ENCODE assay signal across 28 cellular contexts in the genomic region with DNA sequence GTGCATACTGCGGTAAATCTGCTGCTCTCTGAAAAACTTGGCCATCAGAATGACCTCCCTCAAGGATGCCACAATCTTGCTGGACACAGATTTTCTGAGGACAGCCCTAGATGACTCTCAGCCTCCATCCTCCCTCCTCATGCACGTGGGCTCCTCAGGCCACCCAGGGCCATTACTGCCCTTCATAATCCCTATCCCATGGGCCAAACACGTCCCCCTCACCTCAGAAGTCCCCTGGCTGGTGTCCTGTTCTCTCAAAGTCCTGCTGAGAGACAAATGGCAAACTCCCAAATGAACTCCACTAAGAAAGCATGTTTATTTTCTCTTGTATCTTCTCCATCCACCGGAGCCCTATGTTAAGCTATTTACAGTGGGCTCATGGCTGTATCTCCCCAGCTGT.
"Had no signal": no experiment of that assay in that cellular context is flagged by ENCODE, and none has a peak within 500 bp of the region (broad histone marks: within the 10 kb centered on the region; RNA-seq: fewer than 3 reads in every experiment).

No MANE protein-coding gene starts in this region.

- H3K9me3 ChIP-seq: Peyer's patch had no signal

- H3K27ac ChIP-seq: brain microvascular endothelial cell, Peyer's patch had no signal

- H3K4me1 ChIP-seq: Peyer's patch had no signal

- DNase-seq: activated CD4-positive, alpha-beta T cell treated with anti-CD3 and anti-CD28 coated beads, Interleukin-2, amount 10 ng/mL, durations not matched to agents 24 days and 14 days; activated CD4-positive, alpha-beta T cell treated with anti-CD3 and anti-CD28 coated beads, Interleukin-2, amount 50 U/mL, for 4 hours; activated CD8-positive, alpha-beta T cell treated with anti-CD3 and anti-CD28 coated beads for 36 hours; activated effector memory CD4-positive, alpha-beta T cell treated with anti-CD3 and anti-CD28 coated beads, Interleukin-2, amount 50 U/mL, for 16 hours; activated naive CD4-positive, alpha-beta T cell; activated naive CD4-positive, alpha-beta T cell treated with anti-CD3 and anti-CD28 coated beads, Interleukin-2, amount 50 U/mL, for 16 hours; activated naive CD8-positive, alpha-beta T cell treated with anti-CD3 and anti-CD28 coated beads for 36 hours; activated T-cell treated with anti-CD3 and anti-CD28 coated beads, Interleukin-2, amount 50 U/mL, for 1 hour; activated T-cell treated with anti-CD3 and anti-CD28 coated beads, Interleukin-2, amount 50 U/mL, for 72 hours; amniotic stem cell; aorta; brain microvascular endothelial cell; NCI-H1092 treated with DMSO at 0.1 percent for 48 hours; NCI-H1417; NCI-H187 treated with DMSO at 0.1 percent for 48 hours; NCI-H2081 treated with DMSO at 0.1 percent for 48 hours; NCI-H345; NCI-H524 treated with DMSO at 0.1 percent for 48 hours; NK-92 treated with Interleukin-12 subunit alpha and Interleukin-12 subunit beta, amount 100 ng/mL, for 24 hours; PC-3; Peyer's patch; RPMI8226; SW 1271; T-helper 1 cell; T-helper 2 cell; T-helper 9 cell had no signal

- H3K36me3 ChIP-seq: brain microvascular endothelial cell, Peyer's patch had no signal

- H3K27me3 ChIP-seq: brain microvascular endothelial cell, Peyer's patch had no signal

- ATAC-seq: activated CD8-positive, alpha-beta T cell treated with anti-CD3 and anti-CD28 coated beads for 36 hours; activated T-cell treated with anti-CD3 and anti-CD28 coated beads, Interleukin-2, amount 50 U/mL, for 72 hours; activated T-helper 17 cell treated with anti-CD3 and anti-CD28 coated beads, Interleukin-2, amount 50 U/mL, for 72 hours; K562; PC-3 had no signal

- H3K4me3 ChIP-seq: K562, Peyer's patch had no signal
